ENCODE assay signal across 8 cellular contexts in the genomic region with DNA sequence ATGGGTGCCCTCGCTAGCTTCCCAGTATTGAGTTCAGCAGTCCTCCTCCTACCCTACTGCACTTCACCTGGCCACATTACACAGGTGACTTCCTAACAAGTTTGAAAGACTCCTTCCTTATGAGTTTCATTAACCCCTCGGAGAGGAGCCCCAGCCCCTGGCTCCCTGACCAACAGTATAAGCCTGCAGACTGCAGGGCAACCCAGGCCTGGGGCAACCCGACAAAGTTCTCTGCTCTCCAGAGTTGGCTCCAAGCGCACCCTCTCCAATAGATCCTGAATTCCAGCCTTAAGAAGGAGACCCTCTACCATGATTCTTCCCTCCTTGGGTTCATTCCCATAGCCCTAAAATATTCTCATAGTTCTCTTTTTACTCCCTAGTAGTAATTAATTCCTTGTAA.
"Had no signal": no experiment of that assay in that cellular context is flagged by ENCODE, and none has a peak within 500 bp of the region (broad histone marks: within the 10 kb centered on the region; RNA-seq: fewer than 3 reads in every experiment).

No MANE protein-coding gene starts in this region.

- H3K4me3 ChIP-seq: GM23248, HAP-1 had no signal

- H3K36me3 Mint-ChIP-seq: IgD-negative memory B cell had no signal

- H3K27me3 Mint-ChIP-seq: IgD-negative memory B cell had no signal

- DNase-seq: GM23248, H7, HFFc6 had no signal

- H3K9me3 Mint-ChIP-seq: IgD-negative memory B cell had no signal

- H3K4me3 Mint-ChIP-seq: HFFc6 had no signal

- H3K9me3 ChIP-seq: HAP-1 had no signal

- H3K36me3 ChIP-seq: HAP-1 had no signal

- H3K4me1 Mint-ChIP-seq: IgD-negative memory B cell had no signal

- ATAC-seq: HCT116, HepG2 had no signal

- H3K9ac ChIP-seq: GM23248 had no signal

- H3K27ac Mint-ChIP-seq: HFFc6, IgD-negative memory B cell had no signal

- H3K27ac ChIP-seq: GM23248, HL-60 had no signal

- H2AFZ ChIP-seq: GM23248 had no signal

- H3K4me1 ChIP-seq: HAP-1 had no signal
